ENCODE assay signal across 24 cellular contexts in genomic region chr4:40040908-40041307, GRCh38.
"Had no signal": no experiment of that assay in that cellular context is flagged by ENCODE, and none has a peak within 500 bp of the region (broad histone marks: within the 10 kb centered on the region; RNA-seq: fewer than 3 reads in every experiment).

No MANE protein-coding gene starts in this region.

- H3K36me3 ChIP-seq: heart right ventricle, left lung, ovary, right lobe of liver, transverse colon had no signal

- ATAC-seq: left lung, right lobe of liver had no signal

- H3K27me3 Mint-ChIP-seq: activated naive CD8-positive, alpha-beta T cell; progenitor cell of endocrine pancreas had no signal

- H3K27me3 ChIP-seq: heart right ventricle, left lung, ovary, right lobe of liver, transverse colon had no signal

- H3K36me3 Mint-ChIP-seq: activated naive CD8-positive, alpha-beta T cell had no signal

- H3K4me1 Mint-ChIP-seq: endodermal cell, nephron had no signal

- H3K9me3 Mint-ChIP-seq: endodermal cell; nephron; T-helper 1 cell treated with Interleukin-12 subunit alpha and Interleukin-12 subunit beta and Interleukin-4 antibody, amounts not matched to agents 30 μg/mL and 1 μg/mL, for 36 hours had no signal

- H3K9me3 ChIP-seq: heart right ventricle, left lung, ovary, right lobe of liver, transverse colon had no signal

- H3K4me3 ChIP-seq: heart right ventricle, left lung, lung, ovary, right lobe of liver, transverse colon had no signal

- DNase-seq: activated CD4-positive, alpha-beta T cell treated with anti-CD3 and anti-CD28 coated beads for 4 hours; activated CD4-positive, alpha-beta T cell treated with anti-CD3 and anti-CD28 coated beads, Interleukin-2, amount 50 U/mL, for 4 hours; activated effector memory CD4-positive, alpha-beta T cell treated with Interleukin-2 at 50 U/mL for 16 hours; activated naive CD4-positive, alpha-beta T cell treated with Interleukin-2 at 50 U/mL for 16 hours; activated T-cell treated with anti-CD3 and anti-CD28 coated beads for 4 hours; anterior cingulate cortex; cortex of kidney; endodermal cell; foreskin melanocyte; heart right ventricle; left lung; ovary; right lobe of liver; stimulated activated CD4-positive, alpha-beta T cell treated with anti-CD3 and anti-CD28 coated beads, Interleukin-2, amount 100 ng/mL, for 48 hours; stimulated activated naive CD4-positive, alpha-beta T cell treated with Interleukin-2 at 50 U/mL for 16 hours; T-helper 9 cell; transverse colon had no signal

- H3K27ac Mint-ChIP-seq: activated naive CD8-positive, alpha-beta T cell; nephron; progenitor cell of endocrine pancreas; T-helper 1 cell treated with Interleukin-12 subunit alpha and Interleukin-12 subunit beta and Interleukin-4 antibody, amounts not matched to agents 30 μg/mL and 1 μg/mL, for 36 hours had no signal

- H3K27ac ChIP-seq: heart right ventricle, left lung, ovary, right lobe of liver, transverse colon, VCaP had no signal

- FAIRE-seq: TTC549 had no signal

- H3K4me3 Mint-ChIP-seq: activated naive CD8-positive, alpha-beta T cell; endodermal cell; nephron; T-helper 1 cell treated with Interleukin-12 subunit alpha and Interleukin-12 subunit beta and Interleukin-4 antibody, amounts not matched to agents 30 μg/mL and 1 μg/mL, for 36 hours had no signal
